Comparison of ENCODE assay signal across 1 cellular context in the genomic region with DNA sequence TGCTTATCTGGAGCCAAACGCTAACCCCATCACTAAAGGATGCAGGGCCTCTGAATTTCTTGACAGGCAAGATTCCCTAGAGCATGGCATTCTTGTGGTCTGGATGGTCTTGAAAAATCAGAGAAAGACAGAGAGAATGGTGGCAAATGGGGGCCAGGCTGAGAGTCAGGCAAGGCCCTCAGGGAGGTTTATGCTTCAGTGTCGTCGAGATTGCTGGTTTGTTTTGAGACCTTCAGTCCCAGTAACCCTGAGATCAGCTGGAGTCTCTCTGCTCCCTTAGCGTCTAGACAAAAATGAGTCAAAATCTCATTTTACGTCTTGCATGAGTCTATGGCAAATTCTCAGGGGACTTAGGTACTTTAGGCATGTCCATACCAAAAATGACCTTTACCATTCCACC.
TF ChIP-seq lines count a peak whose summit lies in the region.

No MANE protein-coding gene starts in this region.

TF ChIP-seq in IMR-90, 13 proteins besides CTCF, POLR2A, EP300 and RAD21 (continued from another document):
- TF ChIP-seq CEBPB (IDR thresholded peaks at IDR 0.05; ENCODE audit: low read depth, low read length), result no peak
- TF ChIP-seq USF2 (IDR thresholded peaks at IDR 0.05; ENCODE audit: low read depth, low read length), result no peak
- no peak for TF ChIP-seq SMC3 (IDR thresholded peaks at IDR 0.05; ENCODE audit: low read depth, low read length)
- TF ChIP-seq CHD1 (IDR thresholded peaks at IDR 0.05; ENCODE audit: low read depth, low read length), result no peak
- no peak for TF ChIP-seq MAZ (IDR thresholded peaks at IDR 0.05; ENCODE audit: borderline replicate concordance, low read depth, low read length)
- TF ChIP-seq RCOR1 (IDR thresholded peaks at IDR 0.05; ENCODE audit: insufficient replicate concordance, low read length), result no peak
- no peak for TF ChIP-seq MAFK (IDR thresholded peaks at IDR 0.05; ENCODE audit: low read depth, low read length)
